20 cellular contexts compared by ENCODE assay signal in the genomic region with DNA sequence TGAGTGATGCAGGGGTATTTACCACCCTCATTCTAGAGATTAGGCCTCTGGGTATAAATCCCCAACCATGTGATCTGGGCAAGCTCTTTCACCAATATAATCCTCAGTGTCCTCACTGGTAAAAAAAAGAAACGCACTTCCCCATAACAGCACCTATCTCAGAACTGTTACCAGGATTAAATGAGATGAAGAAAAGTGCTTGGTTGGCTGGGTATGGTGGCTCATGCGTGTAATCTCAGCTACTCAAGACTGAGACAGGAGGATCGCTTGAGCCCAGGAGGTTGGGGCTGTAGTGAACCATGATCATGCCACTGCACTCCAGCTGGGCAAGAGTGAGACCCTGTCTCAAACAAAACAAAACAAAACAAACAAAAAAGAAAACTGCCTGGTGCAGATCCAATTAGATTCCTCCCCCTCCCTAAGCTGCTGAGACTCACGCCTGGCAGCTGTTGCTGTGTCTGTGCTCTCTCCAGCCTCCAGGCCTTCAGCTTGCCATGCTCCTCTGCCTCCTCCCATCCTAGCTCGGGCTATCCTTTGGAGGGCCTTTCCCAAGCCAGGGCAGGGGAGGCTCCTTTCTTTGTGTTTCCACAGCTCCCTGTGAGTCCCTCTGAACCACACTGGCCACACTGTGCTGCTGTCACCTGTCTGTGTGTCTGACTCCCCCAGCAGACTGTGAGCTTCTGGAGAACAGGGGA. TPM values are rescaled to one million over a fixed set of nuclear protein-coding genes. Genes with fewer than 3 reads are reported as not detected.
"Had no signal": no experiment of that assay in that cellular context is flagged by ENCODE, and none has a peak within 500 bp of the region (broad histone marks: within the 10 kb centered on the region; RNA-seq: fewer than 3 reads in every experiment).

No MANE protein-coding gene starts in this region.

- H3K4me1 ChIP-seq: colonic mucosa, esophagus squamous epithelium had no signal

- H3K27ac Mint-ChIP-seq: activated naive CD4-positive, alpha-beta T cell treated with anti-CD3 and anti-CD28 coated beads for 36 hours; activated naive CD8-positive, alpha-beta T cell treated with anti-CD3 and anti-CD28 coated beads, Interleukin-2, amount 50 U/mL, for 24 hours; activated T-helper 2 cell treated with anti-CD3 and anti-CD28 coated beads, Interferon-gamma antibody, Interleukin-2, Interleukin-4, amounts not matched to agents 10 μg/mL and 5 μg/mL and 100 μg/mL, durations not matched to agents 14 hours and 24 hours and 36 hours; progenitor cell of endocrine pancreas; type B pancreatic cell had no signal

- H3K4me1 Mint-ChIP-seq: activated naive CD8-positive, alpha-beta T cell treated with anti-CD3 and anti-CD28 coated beads, Interleukin-2, amount 50 U/mL, for 24 hours had no signal

- H3K4me3 Mint-ChIP-seq: activated naive CD4-positive, alpha-beta T cell treated with anti-CD3 and anti-CD28 coated beads for 36 hours; activated naive CD8-positive, alpha-beta T cell treated with anti-CD3 and anti-CD28 coated beads, Interleukin-2, amount 50 U/mL, for 24 hours; nephron; type B pancreatic cell had no signal

- H3K27me3 ChIP-seq: colonic mucosa, esophagus squamous epithelium had no signal

- H3K27me3 Mint-ChIP-seq: activated naive CD8-positive, alpha-beta T cell treated with anti-CD3 and anti-CD28 coated beads, Interleukin-2, amount 50 U/mL, for 24 hours; progenitor cell of endocrine pancreas; type B pancreatic cell had no signal

- H3K27ac ChIP-seq: colonic mucosa, esophagus squamous epithelium, skin epidermis had no signal

- H3K9me3 Mint-ChIP-seq: activated naive CD4-positive, alpha-beta T cell treated with anti-CD3 and anti-CD28 coated beads for 36 hours; activated naive CD8-positive, alpha-beta T cell treated with anti-CD3 and anti-CD28 coated beads, Interleukin-2, amount 50 U/mL, for 24 hours; activated T-helper 2 cell treated with anti-CD3 and anti-CD28 coated beads, Interferon-gamma antibody, Interleukin-2, Interleukin-4, amounts not matched to agents 10 μg/mL and 5 μg/mL and 100 μg/mL, durations not matched to agents 14 hours and 24 hours and 36 hours; nephron; type B pancreatic cell had no signal

- ATAC-seq: activated CD4-positive, CD25-positive, alpha-beta regulatory T cell treated with anti-CD3 and anti-CD28 coated beads, Interleukin-2, amount 50 U/mL, for 24 hours; activated naive CD8-positive, alpha-beta T cell treated with anti-CD3 and anti-CD28 coated beads, Interleukin-2, amount 50 U/mL, for 24 hours had no signal

- DNase-seq: activated CD4-positive, alpha-beta T cell treated with anti-CD3 and anti-CD28 coated beads, Interleukin-2, amount 50 U/mL, for 1 hour; activated T-cell treated with anti-CD3 and anti-CD28 coated beads for 4 hours; effector CD4-positive, alpha-beta T cell; esophagus squamous epithelium; kidney glomerular epithelial cell; right cardiac atrium; stimulated activated naive CD4-positive, alpha-beta T cell had no signal

RNA-seq across cellular contexts. Expression of gene CDCP2, which starts 28.0 kb away (rescaled TPM):
- total RNA-seq: activated naive CD4-positive, alpha-beta T cell treated with anti-CD3 and anti-CD28 coated beads for 36 hours; activated T-helper 2 cell treated with anti-CD3 and anti-CD28 coated beads, Interferon-gamma antibody, Interleukin-2, Interleukin-4, amounts not matched to agents 10 μg/mL and 5 μg/mL and 100 μg/mL, durations not matched to agents 14 hours and 24 hours and 36 hours; cardiac septum; endothelial cell of umbilical vein; fibroblast of villous mesenchyme; progenitor cell of endocrine pancreas; right cardiac atrium; T-helper 2 cell treated with Interferon-gamma antibody and Interleukin-4, amounts not matched to agents 100 ng/mL and 5 ng/mL, for 36 hours had no signal
- polyA plus RNA-seq: right cardiac atrium had no signal
